ENCODE assay signal across 8 cellular contexts in the genomic region with DNA sequence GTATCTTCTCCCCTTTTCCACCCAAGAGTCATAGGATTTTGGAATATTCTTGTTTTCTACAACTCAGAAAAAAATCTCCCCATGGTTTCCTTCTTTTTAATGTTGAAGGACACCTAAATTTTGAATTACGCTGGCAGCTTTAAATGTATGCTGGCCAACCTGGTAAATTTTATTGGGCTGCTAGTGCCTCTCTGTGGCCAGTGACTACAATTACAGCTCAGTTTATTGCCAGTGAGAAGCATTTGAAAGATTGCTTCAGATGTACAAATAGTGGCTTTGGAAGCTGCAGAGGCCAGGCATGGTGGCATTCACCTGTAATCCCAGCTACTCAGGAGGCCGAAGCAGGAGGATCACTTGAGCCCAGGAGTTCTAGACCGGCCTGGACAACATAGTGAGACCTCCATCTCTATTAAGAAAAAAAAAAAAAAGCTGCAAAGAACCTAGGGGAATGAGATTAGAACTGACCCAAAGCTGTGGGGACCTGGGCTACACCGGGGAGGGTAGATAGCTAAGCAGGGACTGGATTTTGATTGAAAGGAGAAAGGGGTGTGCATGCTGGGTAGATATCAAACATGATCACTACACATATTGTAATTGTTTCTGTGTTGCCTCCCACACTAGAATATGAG. TPM values are rescaled to one million over a fixed set of nuclear protein-coding genes. Genes with fewer than 3 reads are reported as not detected.
A peak's percentile ranks its signal among the peaks of the same experiment; 100 is the strongest.
DNase-seq lines count a peak whose midpoint lies in the region; ATAC-seq, FAIRE-seq and TF ChIP-seq lines count a peak whose summit lies in the region.

No MANE protein-coding gene starts in this region.

- TF ChIP-seq CTCF in K562 (IDR thresholded peaks at IDR 0.05 in 2 of 3, conservative IDR thresholded peaks at IDR 0.05 in 1 of 3; ENCODE audit: insufficient read depth in 2 of 3, low read depth in 1 of 3, low read length in 3 of 3): peak; percentile 69 to 89 (median 77)

- H3K4me2 ChIP-seq in K562 (ENCODE audit: insufficient read depth, low read length): no peak overlapping the region

- no peak overlapping the region for H3K9ac ChIP-seq in K562 (ENCODE audit: insufficient read depth in 1 of 2, low read depth in 2 of 2, low read length in 2 of 2)

- no peak overlapping the region for H2AFZ ChIP-seq in K562 (ENCODE audit: low read depth, low read length)

- ATAC-seq in GM18502 (IDR thresholded peaks at IDR 0.05; ENCODE audit: poor library complexity, unreplicated experiment): peak; percentile 93
- ATAC-seq in HG02840 (IDR thresholded peaks at IDR 0.05; ENCODE audit: low FRiP score, unreplicated experiment): peak; percentile 89
- peak; percentile 84 for ATAC-seq in K562

- no TSS peak for BruUV-seq in K562 (replicated peaks; lab: Mats Ljungman, UMichigan)

- DNase-seq in AG08395 (ENCODE audit: low spot score) (peak; percentile 57), NCI-H1105 treated with DMSO at 0.1 percent for 48 hours (lab: John Stamatoyannopoulos, UW) (peak; percentile 75), T-helper 1 cell (peak in 4 of 5 donors; percentile 20 to 48 (median 27)), K562 (ENCODE audit: extremely low read depth in 1 of 4, low spot score in 3 of 4) (peak in 3 of 4 experiments; percentile 28 to 73 (median 45)), immature natural killer cell (peak; percentile 34 to 52 (median 50))
- peak; percentile 9 to 30 (median 16) for DNase-seq in stimulated activated CD4-positive, alpha-beta T cell treated with anti-CD3 and anti-CD28 coated beads, Interleukin-12 subunit alpha, Interleukin-12 subunit beta, amount 100 ng/mL, for 48 hours (ENCODE audit: low read depth in 2 of 3, low spot score in 1 of 3)

- TF ChIP-seq EP300 in K562 (IDR thresholded peaks at IDR 0.05; ENCODE audit: low read length): no peak

- CTCF ChIA-PET in K562 (lab: Yijun Ruan, JAX; ENCODE audit: low intra/inter-chr PET ratio): interaction anchor here (0.6 to 2.0 kb wide), 7 partner anchors 62 to 897 kb away, joined by 3 to 8 read pairs (median 6); no protein-coding TSS in a partner anchor

- H3K4me3 ChIP-seq in K562: no peak overlapping the region

- no peaks in the 10 kb centered on the region for H3K27me3 ChIP-seq in K562 (ENCODE audit: control insufficient read depth in 2 of 2, insufficient read depth in 2 of 2, low read length in 2 of 2)

- H3K9me3 Mint-ChIP-seq in immature natural killer cell: no peaks in the 10 kb centered on the region

- H3K4me3 Mint-ChIP-seq in immature natural killer cell: no peak overlapping the region

- no peak for TF ChIP-seq POLR2A in K562 (conservative IDR thresholded peaks at IDR 0.05)

- H3K9me3 ChIP-seq in K562 (replicated peaks; ENCODE audit: control insufficient read depth, insufficient read depth, low read depth, low read length): no peaks in the 10 kb centered on the region

- no peak overlapping the region for H3K27ac Mint-ChIP-seq in immature natural killer cell

- no peaks in the 10 kb centered on the region for H3K9me1 ChIP-seq in K562 (ENCODE audit: control insufficient read depth, insufficient read depth, low read length)

- intact Hi-C loops in K562 (cut with micrococcal nuclease): loop anchor here (1.0 to 5.0 kb wide), 4 partner anchors 108 to 530 kb away; no protein-coding TSS in a partner anchor

- no peaks in the 10 kb centered on the region for H3K36me3 ChIP-seq in K562 (ENCODE audit: control insufficient read depth, insufficient read depth, low read length)

- FAIRE-seq in K562 (lab: Jason Lieb, UNC): peak; percentile 91

- H3K79me2 ChIP-seq in K562 (ENCODE audit: control insufficient read depth, insufficient read depth, low read length): no peaks in the 10 kb centered on the region

- no peaks in the 10 kb centered on the region for H3K36me3 Mint-ChIP-seq in immature natural killer cell

- H3K27me3 Mint-ChIP-seq in immature natural killer cell (ENCODE audit: low read depth in 3 of 3): peaks cover 2 to 5% (median 4%) of the 10 kb centered on the region in 3 donors

- WGBS in K562 (ENCODE audit: insufficient coverage, low coverage, missing lambda C conversion rate): 12% methylated on average over 4 of the region's 4 CpGs

- POLR2A ChIA-PET in K562 (lab: Yijun Ruan, JAX): interaction anchor here (0.6 to 1.5 kb wide), 13 partner anchors 10 to 200 kb away, joined by 3 to 8 read pairs (median 3); a partner anchor contains a TSS

- in situ Hi-C loops in K562 (cut with MboI): loop anchor here (10.0 kb wide), 1 partner anchor 102 kb away; no protein-coding TSS in a partner anchor

- no peaks in the 10 kb centered on the region for H4K20me1 ChIP-seq in K562 (replicated peaks; ENCODE audit: control insufficient read depth, insufficient read depth, low read length)

- peaks cover 3 to 10% of the 10 kb centered on the region in 2 experiments; a peak in 2 of 5 replicates for H3K4me1 ChIP-seq in K562 (replicated peaks in 1 of 2; ENCODE audit: control insufficient read depth in 2 of 2, insufficient read depth in 2 of 2, low read length in 2 of 2)

- no peaks in the 10 kb centered on the region for H3K4me1 Mint-ChIP-seq in immature natural killer cell

- peak; percentile 88 to 91 for TF ChIP-seq RAD21 in K562 (CRISPR knock-in tag; conservative IDR thresholded peaks at IDR 0.05 in 1 of 2, IDR thresholded peaks at IDR 0.05 in 1 of 2)

- H3K27ac ChIP-seq in K562 (ENCODE audit: extremely low read depth, low read depth, low read length): no peak overlapping the region

TF ChIP-seq in K562, 482 proteins besides CTCF, POLR2A, EP300 and RAD21 (continues in another document):
- TF ChIP-seq, protein P1, sequence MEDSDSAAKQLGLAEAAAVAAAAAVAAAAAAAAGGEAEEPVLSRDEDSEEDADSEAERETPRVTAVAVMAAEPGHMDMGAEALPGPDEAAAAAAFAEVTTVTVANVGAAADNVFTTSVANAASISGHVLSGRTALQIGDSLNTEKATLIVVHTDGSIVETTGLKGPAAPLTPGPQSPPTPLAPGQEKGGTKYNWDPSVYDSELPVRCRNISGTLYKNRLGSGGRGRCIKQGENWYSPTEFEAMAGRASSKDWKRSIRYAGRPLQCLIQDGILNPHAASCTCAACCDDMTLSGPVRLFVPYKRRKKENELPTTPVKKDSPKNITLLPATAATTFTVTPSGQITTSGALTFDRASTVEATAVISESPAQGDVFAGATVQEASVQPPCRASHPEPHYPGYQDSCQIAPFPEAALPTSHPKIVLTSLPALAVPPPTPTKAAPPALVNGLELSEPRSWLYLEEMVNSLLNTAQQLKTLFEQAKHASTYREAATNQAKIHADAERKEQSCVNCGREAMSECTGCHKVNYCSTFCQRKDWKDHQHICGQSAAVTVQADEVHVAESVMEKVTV (CRISPR knock-in tag; IDR thresholded peaks at IDR 0.05): peak; percentile 84
- TF ChIP-seq CREB1 (IDR thresholded peaks at IDR 0.05) (no peak), CREB1 (CRISPR knock-in tag; IDR thresholded peaks at IDR 0.05) (0 out of 2 replicates have a peak, but pooled peaks have one; percentile 17), CC2D1A (IDR thresholded peaks at IDR 0.05) (0 out of 2 replicates have a peak, but pooled peaks have one; percentile 13), SMC3 (conservative IDR thresholded peaks at IDR 0.05; ENCODE audit: insufficient read depth, low read depth, low read length) (peak; percentile 73), CEBPB (tag; IDR thresholded peaks at IDR 0.05) (0 out of 2 replicates have a peak, but pooled peaks have one; percentile 45), CHD2 (IDR thresholded peaks at IDR 0.05; ENCODE audit: low read depth, low read length) (no peak), ARID2 (IDR thresholded peaks at IDR 0.05) (0 out of 2 replicates have a peak, but pooled peaks have one; percentile 33), BRCA1 (IDR thresholded peaks at IDR 0.05) (no peak), BRCA1 (CRISPR knock-in tag; IDR thresholded peaks at IDR 0.05) (no peak)
- TF ChIP-seq, protein P2, sequence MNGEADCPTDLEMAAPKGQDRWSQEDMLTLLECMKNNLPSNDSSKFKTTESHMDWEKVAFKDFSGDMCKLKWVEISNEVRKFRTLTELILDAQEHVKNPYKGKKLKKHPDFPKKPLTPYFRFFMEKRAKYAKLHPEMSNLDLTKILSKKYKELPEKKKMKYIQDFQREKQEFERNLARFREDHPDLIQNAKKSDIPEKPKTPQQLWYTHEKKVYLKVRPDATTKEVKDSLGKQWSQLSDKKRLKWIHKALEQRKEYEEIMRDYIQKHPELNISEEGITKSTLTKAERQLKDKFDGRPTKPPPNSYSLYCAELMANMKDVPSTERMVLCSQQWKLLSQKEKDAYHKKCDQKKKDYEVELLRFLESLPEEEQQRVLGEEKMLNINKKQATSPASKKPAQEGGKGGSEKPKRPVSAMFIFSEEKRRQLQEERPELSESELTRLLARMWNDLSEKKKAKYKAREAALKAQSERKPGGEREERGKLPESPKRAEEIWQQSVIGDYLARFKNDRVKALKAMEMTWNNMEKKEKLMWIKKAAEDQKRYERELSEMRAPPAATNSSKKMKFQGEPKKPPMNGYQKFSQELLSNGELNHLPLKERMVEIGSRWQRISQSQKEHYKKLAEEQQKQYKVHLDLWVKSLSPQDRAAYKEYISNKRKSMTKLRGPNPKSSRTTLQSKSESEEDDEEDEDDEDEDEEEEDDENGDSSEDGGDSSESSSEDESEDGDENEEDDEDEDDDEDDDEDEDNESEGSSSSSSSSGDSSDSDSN (IDR thresholded peaks at IDR 0.05; ENCODE audit: borderline replicate concordance in 1 of 2, low read depth in 2 of 2, low read length in 2 of 2): 0 out of 4 replicates have a peak, but pooled peaks of 1 of the 2 experiments have one; percentile 38

RNA-seq across cellular contexts. Expression of a gene that starts 7.6 kb away (rescaled TPM):
- total RNA-seq in K562 (2011; cell fraction: chromatin; rRNA removed; ENCODE audit: low replicate concordance): 3.7 and 24.2 TPM in 2 replicates
- total RNA-seq in K562 (2011; cell fraction: nucleolus; rRNA removed): 2.3 and 2.8 TPM in 2 replicates
- 4.5 and 9.6 TPM in 2 replicates for total RNA-seq in K562 (2011; cell fraction: nucleoplasm; rRNA removed)
- total RNA-seq in K562 (2014; rRNA removed) (10.1 and 10.2 TPM in 2 replicates), K562 (2014; rRNA removed; fragmentation: Illumina TruSeq; extraction: Trizol) (45.6 and 53.7 TPM in 2 replicates), K562 (2015; rRNA removed; fragmentation: Illumina TruSeq; extraction: Trizol) (42.6 and 44.4 TPM in 2 replicates), K562 (2021) (34.7 and 40.2 TPM in 2 replicates)
- polyA plus RNA-seq in K562 (2011; rRNA removed) (8.2 and 13.5 TPM in 2 replicates), K562 (2014; fragmentation: Illumina TruSeq; extraction: Trizol) (30.5 and 35.8 TPM in 2 replicates), K562 (2014; fragmentation: Nextera tagmentation; extraction: Ambion mirVana) (1 to 10 TPM; 5.3 to 8.2 TPM), K562 (2014; rRNA removed) (16.3 and 19.6 TPM in 2 replicates), immature natural killer cell (10 to 100 TPM; 23.7 to 28.9 (median 27.8) TPM)
- polyA plus RNA-seq in K562 (2011; cell fraction: cytosol; rRNA removed): 0.79 and 1.6 TPM in 2 replicates
- polyA plus RNA-seq in K562 (2011; cell fraction: nucleus; rRNA removed): 1.5 and 3.3 TPM in 2 replicates
- polyA plus RNA-seq in K562 (2012): 20.7 and 30.1 TPM in 2 replicates
- 23.0 and 25.7 TPM in 2 replicates for polyA minus RNA-seq in K562 (2011; rRNA and poly(A)+ RNA removed)
- polyA minus RNA-seq in K562 (2011; cell fraction: cytosol; rRNA and poly(A)+ RNA removed): 6.7 and 9.8 TPM in 2 replicates
- polyA minus RNA-seq in K562 (2011; cell fraction: nucleus; rRNA and poly(A)+ RNA removed): 3.2 and 5.6 TPM in 2 replicates

Comparison
In these comparisons a context has a peak if more than half of its experiments do, and no peak if none do; other contexts are left out.
1. DNase-seq: peak in every context shown above with its lines; median percentile 75 in NCI-H1105 treated with DMSO at 0.1 percent for 48 hours; 57 in AG08395; 50 in immature natural killer cell; 45 in K562; 27 in T-helper 1 cell; 16 in stimulated activated CD4-positive, alpha-beta T cell treated with anti-CD3 and anti-CD28 coated beads, Interleukin-12 subunit alpha, Interleukin-12 subunit beta, amount 100 ng/mL, for 48 hours.